ENCODE assay signal across 9 cellular contexts in the genomic region with DNA sequence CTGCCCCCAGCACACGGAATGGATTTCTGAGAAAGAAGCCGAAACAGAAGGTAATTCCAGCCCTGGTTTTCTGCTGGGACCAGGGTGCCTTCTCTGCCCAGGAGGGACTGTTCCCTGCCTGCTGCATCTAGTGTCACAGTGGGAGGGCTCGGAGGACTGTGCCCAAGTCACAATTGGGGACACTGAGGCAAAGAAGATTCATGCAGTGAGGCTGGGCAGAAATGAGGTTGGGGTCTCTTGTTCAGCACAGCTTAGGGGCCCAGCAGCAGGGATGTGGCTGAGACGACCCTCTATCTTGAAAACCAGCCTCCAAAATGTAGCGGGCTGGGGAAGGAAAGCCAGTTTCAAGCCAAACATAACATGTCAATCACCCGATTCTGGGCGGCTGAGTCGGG. TPM values are rescaled to one million over a fixed set of nuclear protein-coding genes. Genes with fewer than 3 reads are reported as not detected.
DNase-seq lines count a peak whose midpoint lies in the region; ATAC-seq and TF ChIP-seq lines count a peak whose summit lies in the region.
"Had no signal": no experiment of that assay in that cellular context is flagged by ENCODE, and none has a peak within 500 bp of the region (broad histone marks: within the 10 kb centered on the region; RNA-seq: fewer than 3 reads in every experiment).

No MANE protein-coding gene starts in this region.

- H3K27ac ChIP-seq in heart left ventricle = peak overlapping the region in 1 of 12 donors; percentile 71
- peak overlapping the region; percentile 54 to 80 (median 79) for H3K27ac ChIP-seq in upper lobe of left lung

- H3K27me3 Mint-ChIP-seq in activated T-cell treated with anti-CD3 and anti-CD28 coated beads, Interleukin-2, amount 50 U/mL, for 72 hours (ENCODE audit: low read depth) = no peaks in the 10 kb centered on the region
- peaks cover 9% of the 10 kb centered on the region for H3K27me3 Mint-ChIP-seq in memory B cell

- no peaks in the 10 kb centered on the region for H3K36me3 ChIP-seq in heart left ventricle
- no peaks in the 10 kb centered on the region for H3K36me3 ChIP-seq in upper lobe of left lung
- no peaks in the 10 kb centered on the region for H3K36me3 ChIP-seq in mucosa of descending colon (ENCODE audit: low read depth)

- no peaks in the 10 kb centered on the region for H3K9me3 ChIP-seq in heart left ventricle
- H3K9me3 ChIP-seq in upper lobe of left lung = no peaks in the 10 kb centered on the region
- H3K9me3 ChIP-seq in mucosa of descending colon = no peaks in the 10 kb centered on the region

- H3K4me3 Mint-ChIP-seq in activated T-cell treated with anti-CD3 and anti-CD28 coated beads, Interleukin-2, amount 50 U/mL, for 72 hours = peak overlapping the region; percentile 94 to 97
- peak overlapping the region; percentile 80 for H3K4me3 Mint-ChIP-seq in memory B cell

- TF ChIP-seq EP300 in upper lobe of left lung (IDR thresholded peaks at IDR 0.05) = no peak

- peak overlapping the region; percentile 71 for H3K27ac Mint-ChIP-seq in activated T-cell treated with anti-CD3 and anti-CD28 coated beads, Interleukin-2, amount 50 U/mL, for 72 hours
- H3K27ac Mint-ChIP-seq in memory B cell = peak overlapping the region; percentile 90

- ATAC-seq in heart left ventricle = no peak
- ATAC-seq in left ventricle myocardium superior = no peak
- no peak for ATAC-seq in activated T-cell treated with anti-CD3 and anti-CD28 coated beads, Interleukin-2, amount 50 U/mL, for 72 hours (replicated peaks in 1 of 2)
- ATAC-seq in memory B cell (ENCODE audit: low read depth) = no peak
- no peak for ATAC-seq in upper lobe of left lung (ENCODE audit: low FRiP score in 2 of 2)
- ATAC-seq in HG02840 (IDR thresholded peaks at IDR 0.05; ENCODE audit: low FRiP score, unreplicated experiment) = no peak
- ATAC-seq in mucosa of descending colon = no peak

- TF ChIP-seq CTCF in heart left ventricle (IDR thresholded peaks at IDR 0.05) (no peak), upper lobe of left lung (IDR thresholded peaks at IDR 0.05) (no peak), mucosa of descending colon (IDR thresholded peaks at IDR 0.05) (no peak)

- H3K36me3 Mint-ChIP-seq in activated T-cell treated with anti-CD3 and anti-CD28 coated beads, Interleukin-2, amount 50 U/mL, for 72 hours (ENCODE audit: insufficient read depth in 2 of 2) = peaks cover 21 to 39% of the 10 kb centered on the region in 2 donors
- no peaks in the 10 kb centered on the region for H3K36me3 Mint-ChIP-seq in memory B cell

- H3K4me3 ChIP-seq in heart left ventricle (peak overlapping the region in 7 of 12 donors; percentile 0 to 61 (median 15)), upper lobe of left lung (peak overlapping the region; percentile 32 to 51 (median 39)), mucosa of descending colon (no peak overlapping the region)

- H3K4me1 Mint-ChIP-seq in activated T-cell treated with anti-CD3 and anti-CD28 coated beads, Interleukin-2, amount 50 U/mL, for 72 hours (ENCODE audit: low read depth) = peaks cover 50% of the 10 kb centered on the region
- H3K4me1 Mint-ChIP-seq in memory B cell = peaks cover 63% of the 10 kb centered on the region

- TF ChIP-seq POLR2A in heart left ventricle (IDR thresholded peaks at IDR 0.05) (no peak), upper lobe of left lung (IDR thresholded peaks at IDR 0.05) (no peak), erythroblast (IDR thresholded peaks at IDR 0.05; ENCODE audit: low read length) (no peak)

- H3K27me3 ChIP-seq in heart left ventricle = peaks cover 0 to 23% (median 2%) of the 10 kb centered on the region in 9 donors
- no peaks in the 10 kb centered on the region for H3K27me3 ChIP-seq in upper lobe of left lung

- H3K4me1 ChIP-seq in heart left ventricle (peaks cover 0 to 78% (median 11%) of the 10 kb centered on the region in 12 donors), upper lobe of left lung (peaks cover 23 to 57% (median 43%) of the 10 kb centered on the region in 4 donors), mucosa of descending colon (ENCODE audit: low read depth) (no peaks in the 10 kb centered on the region)

- WGBS in heart left ventricle, 4 donors = 63 to 74% (median 66%) methylated on average over 8 of the region's 8 CpGs
- 34 to 43% methylated on average over 8 of the region's 8 CpGs for WGBS in upper lobe of left lung, 2 donors

- no peaks in the 10 kb centered on the region for H3K9me3 Mint-ChIP-seq in activated T-cell treated with anti-CD3 and anti-CD28 coated beads, Interleukin-2, amount 50 U/mL, for 72 hours
- peaks cover 3% of the 10 kb centered on the region for H3K9me3 Mint-ChIP-seq in memory B cell

- intact Hi-C loops in heart left ventricle (cut with DNase I) = no loop called here
- intact Hi-C loops in left ventricle myocardium superior (cut with micrococcal nuclease) = no loop called here
- intact Hi-C loops in mucosa of descending colon (cut with DNase I, micrococcal nuclease) = no loop called here

- DNase-seq in heart left ventricle (no peak), left ventricle myocardium superior (no peak), memory B cell (ENCODE audit: low spot score in 2 of 2) (no peak), upper lobe of left lung (no peak), erythroblast (lab: John Stamatoyannopoulos, UW) (no peak), mucosa of descending colon (no peak)
- DNase-seq in activated T-cell treated with anti-CD3 and anti-CD28 coated beads, Interleukin-2, amount 50 U/mL, for 72 hours = no peak
- DNase-seq: NCI-H1048 had no signal

RNA-seq across cellular contexts. Expression of a gene that starts 0.6 kb away (rescaled TPM):
- total RNA-seq in heart left ventricle = 1 to 10 TPM in 2 of 9 donors, under 1 TPM in 6, not detected in 1; 0.12 to 6.0 (median 0.35) TPM
- under 1 TPM; 0.04 to 0.10 TPM for polyA plus RNA-seq in heart left ventricle
- 0.07 TPM for total RNA-seq in left ventricle myocardium superior
- 100 to 1,000 TPM; 155 to 166 TPM for total RNA-seq in activated T-cell treated with anti-CD3 and anti-CD28 coated beads, Interleukin-2, amount 50 U/mL, for 72 hours
- 10 to 100 TPM in 1 of 6 donors, 1 to 10 TPM in 5; 2.0 to 10.1 (median 3.6) TPM for total RNA-seq in upper lobe of left lung
- total RNA-seq in mucosa of descending colon = 1 to 10 TPM in 2 of 3 donors, under 1 TPM in 1; 0.47 to 1.4 (median 1.0) TPM

Comparison
In these comparisons a context has a peak if more than half of its experiments do, and no peak if none do; other contexts are left out.
1. RNA of a gene that starts 0.6 kb away (total RNA-seq): 155 to 166 TPM in activated T-cell treated with anti-CD3 and anti-CD28 coated beads, Interleukin-2, amount 50 U/mL, for 72 hours; 2.0 to 10.1 TPM in upper lobe of left lung, 0.47 to 1.4 TPM in mucosa of descending colon, 0.12 to 6.0 TPM in heart left ventricle and 0.07 TPM in left ventricle myocardium superior (single experiment); every median in the first group is over 10 times any median in the second.